ENCODE assay signal across 1 cellular context in the genomic region with DNA sequence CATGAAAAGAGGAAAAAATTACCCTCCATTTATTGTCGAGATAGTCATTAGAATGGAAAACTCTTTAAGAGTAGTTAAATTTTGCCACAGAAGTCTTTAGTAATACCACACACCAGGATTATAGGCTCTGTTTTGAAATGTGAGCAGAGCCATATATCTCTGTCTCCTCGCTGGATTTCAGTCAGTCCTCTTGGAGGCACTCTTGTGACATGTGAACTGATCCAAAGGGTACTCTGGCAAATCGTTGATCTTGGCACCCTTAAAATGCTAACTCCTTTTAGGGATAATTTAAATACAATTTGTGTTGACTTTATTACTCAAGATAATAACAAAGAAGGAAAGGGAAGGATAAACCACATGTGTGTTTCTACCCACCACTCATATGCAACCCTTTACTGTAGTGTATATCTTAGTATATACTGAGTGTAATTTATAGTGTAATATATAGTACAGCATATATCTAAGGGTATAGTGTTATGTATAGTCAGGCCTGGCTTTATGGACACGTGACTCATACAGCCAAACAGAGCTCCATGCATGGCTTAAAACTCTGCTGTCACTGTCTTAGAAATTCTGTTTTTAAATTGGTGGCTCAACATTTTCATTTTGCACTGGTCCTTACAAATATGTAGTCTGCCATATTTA.
TF ChIP-seq lines count a peak whose summit lies in the region.

No MANE protein-coding gene starts in this region.

TF ChIP-seq in Ishikawa, 13 proteins besides CTCF, POLR2A, EP300 and RAD21:
- TF ChIP-seq FOXM1 (IDR thresholded peaks at IDR 0.05; ENCODE audit: borderline replicate concordance, low read depth): no peak
- TF ChIP-seq, protein P1, sequence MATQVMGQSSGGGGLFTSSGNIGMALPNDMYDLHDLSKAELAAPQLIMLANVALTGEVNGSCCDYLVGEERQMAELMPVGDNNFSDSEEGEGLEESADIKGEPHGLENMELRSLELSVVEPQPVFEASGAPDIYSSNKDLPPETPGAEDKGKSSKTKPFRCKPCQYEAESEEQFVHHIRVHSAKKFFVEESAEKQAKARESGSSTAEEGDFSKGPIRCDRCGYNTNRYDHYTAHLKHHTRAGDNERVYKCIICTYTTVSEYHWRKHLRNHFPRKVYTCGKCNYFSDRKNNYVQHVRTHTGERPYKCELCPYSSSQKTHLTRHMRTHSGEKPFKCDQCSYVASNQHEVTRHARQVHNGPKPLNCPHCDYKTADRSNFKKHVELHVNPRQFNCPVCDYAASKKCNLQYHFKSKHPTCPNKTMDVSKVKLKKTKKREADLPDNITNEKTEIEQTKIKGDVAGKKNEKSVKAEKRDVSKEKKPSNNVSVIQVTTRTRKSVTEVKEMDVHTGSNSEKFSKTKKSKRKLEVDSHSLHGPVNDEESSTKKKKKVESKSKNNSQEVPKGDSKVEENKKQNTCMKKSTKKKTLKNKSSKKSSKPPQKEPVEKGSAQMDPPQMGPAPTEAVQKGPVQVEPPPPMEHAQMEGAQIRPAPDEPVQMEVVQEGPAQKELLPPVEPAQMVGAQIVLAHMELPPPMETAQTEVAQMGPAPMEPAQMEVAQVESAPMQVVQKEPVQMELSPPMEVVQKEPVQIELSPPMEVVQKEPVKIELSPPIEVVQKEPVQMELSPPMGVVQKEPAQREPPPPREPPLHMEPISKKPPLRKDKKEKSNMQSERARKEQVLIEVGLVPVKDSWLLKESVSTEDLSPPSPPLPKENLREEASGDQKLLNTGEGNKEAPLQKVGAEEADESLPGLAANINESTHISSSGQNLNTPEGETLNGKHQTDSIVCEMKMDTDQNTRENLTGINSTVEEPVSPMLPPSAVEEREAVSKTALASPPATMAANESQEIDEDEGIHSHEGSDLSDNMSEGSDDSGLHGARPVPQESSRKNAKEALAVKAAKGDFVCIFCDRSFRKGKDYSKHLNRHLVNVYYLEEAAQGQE (IDR thresholded peaks at IDR 0.05; ENCODE audit: low read depth): no peak
- no peak for TF ChIP-seq TCF12 (IDR thresholded peaks at IDR 0.05; ENCODE audit: low read depth)
